33 cellular contexts compared by ENCODE assay signal in the genomic region with DNA sequence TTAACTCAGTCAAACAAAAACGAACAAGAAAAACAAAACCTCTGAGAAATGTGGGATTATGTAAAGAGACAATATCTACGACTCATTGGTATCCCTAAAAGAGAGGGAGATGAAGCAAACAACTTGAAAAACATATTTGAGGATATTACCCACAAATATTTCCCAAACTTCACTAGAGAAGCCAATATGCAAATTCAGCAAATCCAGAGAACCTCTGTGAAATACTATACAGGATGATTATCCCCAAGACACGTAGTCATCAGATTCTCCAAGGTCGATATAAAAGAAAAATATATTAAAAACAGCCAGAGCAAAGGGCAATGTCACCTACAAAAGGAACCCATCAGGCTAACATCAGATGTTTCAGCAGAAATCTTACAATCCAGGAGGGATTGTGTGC.
"Had no signal": no experiment of that assay in that cellular context is flagged by ENCODE, and none has a peak within 500 bp of the region (broad histone marks: within the 10 kb centered on the region; RNA-seq: fewer than 3 reads in every experiment).

No MANE protein-coding gene starts in this region.

- H3K9me3 ChIP-seq: adrenal gland, body of pancreas, breast epithelium had no signal

- H3K4me1 ChIP-seq: adrenal gland, body of pancreas, breast epithelium had no signal

- H3K27ac ChIP-seq: adrenal gland, body of pancreas, brain microvascular endothelial cell, breast epithelium, VCaP had no signal

- FAIRE-seq: astrocyte, TTC549 had no signal

- H3K4me3 ChIP-seq: adrenal gland, body of pancreas, breast epithelium had no signal

- H3K36me3 ChIP-seq: adrenal gland, brain microvascular endothelial cell, breast epithelium had no signal

- DNase-seq: activated B cell treated with CpG ODN at 0.5 μM for 24 hours; activated CD4-positive, alpha-beta memory T cell treated with anti-CD3 and anti-CD28 coated beads for 36 hours; activated CD4-positive, alpha-beta T cell treated with anti-CD3 and anti-CD28 coated beads for 4 hours; activated CD4-positive, alpha-beta T cell treated with anti-CD3 and anti-CD28 coated beads, Interleukin-2, amount 10 ng/mL, durations not matched to agents 24 days and 14 days; activated CD4-positive, alpha-beta T cell treated with anti-CD3 and anti-CD28 coated beads, Interleukin-2, amount 50 U/mL, for 1 hour; activated CD4-positive, alpha-beta T cell treated with anti-CD3 and anti-CD28 coated beads, Interleukin-2, amount 50 U/mL, for 4 hours; activated CD4-positive, CD25-positive, alpha-beta regulatory T cell treated with anti-CD3 and anti-CD28 coated beads, Interleukin-2, amount 50 U/mL, for 72 hours; activated CD8-positive, alpha-beta memory T cell treated with anti-CD3 and anti-CD28 coated beads, Interleukin-2, amount 50 U/mL, for 4 hours; activated CD8-positive, alpha-beta T cell treated with anti-CD3 and anti-CD28 coated beads for 36 hours; activated effector memory CD4-positive, alpha-beta T cell treated with anti-CD3 and anti-CD28 coated beads, Interleukin-2, amount 50 U/mL, for 16 hours; activated gamma-delta T cell treated with Interleukin-2 at 50 U/mL for 16 hours; activated naive CD4-positive, alpha-beta T cell; activated naive CD4-positive, alpha-beta T cell treated with anti-CD3 and anti-CD28 coated beads for 36 hours; activated naive CD4-positive, alpha-beta T cell treated with anti-CD3 and anti-CD28 coated beads, Interleukin-2, amount 50 U/mL, for 16 hours; activated naive CD8-positive, alpha-beta T cell treated with anti-CD3 and anti-CD28 coated beads for 36 hours; activated T-cell treated with anti-CD3 and anti-CD28 coated beads for 4 hours; activated T-cell treated with anti-CD3 and anti-CD28 coated beads, Interleukin-2, amount 50 U/mL, for 1 hour; activated T-cell treated with anti-CD3 and anti-CD28 coated beads, Interleukin-2, amount 50 U/mL, for 4 hours; activated T-cell treated with anti-CD3 and anti-CD28 coated beads, Interleukin-2, amount 50 U/mL, for 72 hours; adrenal gland; amniotic stem cell; aorta; body of pancreas; brain microvascular endothelial cell; central memory CD4-positive, alpha-beta T cell; T-helper 2 cell; T-helper 9 cell had no signal

- H3K27me3 ChIP-seq: adrenal gland, body of pancreas, brain microvascular endothelial cell, breast epithelium had no signal

- ATAC-seq: activated CD8-positive, alpha-beta T cell treated with anti-CD3 and anti-CD28 coated beads for 36 hours; activated naive CD4-positive, alpha-beta T cell treated with anti-CD3 and anti-CD28 coated beads, Interleukin-2, amount 50 U/mL, for 72 hours; activated T-cell treated with anti-CD3 and anti-CD28 coated beads, Interleukin-2, amount 50 U/mL, for 4 hours; activated T-cell treated with anti-CD3 and anti-CD28 coated beads, Interleukin-2, amount 50 U/mL, for 72 hours; activated T-helper 17 cell treated with anti-CD3 and anti-CD28 coated beads, Interleukin-2, amount 50 U/mL, for 72 hours; body of pancreas had no signal
